Comparison of ENCODE assay signal across 16 cellular contexts in genomic region chr3:99256788-99257187, GRCh38.
DNase-seq lines count a peak whose midpoint lies in the region; ATAC-seq and TF ChIP-seq lines count a peak whose summit lies in the region.
"Had no signal": no experiment of that assay in that cellular context is flagged by ENCODE, and none has a peak within 500 bp of the region (broad histone marks: within the 10 kb centered on the region; RNA-seq: fewer than 3 reads in every experiment).

No MANE protein-coding gene starts in this region.

- peak; percentile 15 for DNase-seq in kidney glomerular epithelial cell (lab: John Stamatoyannopoulos, UW)
- DNase-seq in renal cortical epithelial cell (ENCODE audit: low read depth): peak; percentile 85
- DNase-seq in SIG-M5 (lab: John Stamatoyannopoulos, UW): no peak
- DNase-seq: Calu3; CD8-positive, alpha-beta T cell; DMS 273 treated with DMSO at 0.1 percent for 48 hours; DMS53; DND-41; EL had no signal

- no peak for TF ChIP-seq EP300 in Ishikawa (IDR thresholded peaks at IDR 0.05; ENCODE audit: borderline replicate concordance)

- ATAC-seq in GM19395 (IDR thresholded peaks at IDR 0.05; ENCODE audit: unreplicated experiment): no peak
- ATAC-seq in GM21360 (IDR thresholded peaks at IDR 0.05; ENCODE audit: unreplicated experiment): no peak
- ATAC-seq in HG02884 (IDR thresholded peaks at IDR 0.05; ENCODE audit: unreplicated experiment): no peak
- ATAC-seq: A549; CD8-positive, alpha-beta T cell; GM12878; K562 had no signal

- no peak for TF ChIP-seq RAD21 in Ishikawa (IDR thresholded peaks at IDR 0.05; ENCODE audit: low read depth)

TF ChIP-seq in Ishikawa, 13 proteins besides CTCF, POLR2A, EP300 and RAD21:
- TF ChIP-seq FOXM1 (IDR thresholded peaks at IDR 0.05; ENCODE audit: borderline replicate concordance, low read depth) (no peak), TEAD4 (IDR thresholded peaks at IDR 0.05) (peak; percentile 69)
